In the genomic region with DNA sequence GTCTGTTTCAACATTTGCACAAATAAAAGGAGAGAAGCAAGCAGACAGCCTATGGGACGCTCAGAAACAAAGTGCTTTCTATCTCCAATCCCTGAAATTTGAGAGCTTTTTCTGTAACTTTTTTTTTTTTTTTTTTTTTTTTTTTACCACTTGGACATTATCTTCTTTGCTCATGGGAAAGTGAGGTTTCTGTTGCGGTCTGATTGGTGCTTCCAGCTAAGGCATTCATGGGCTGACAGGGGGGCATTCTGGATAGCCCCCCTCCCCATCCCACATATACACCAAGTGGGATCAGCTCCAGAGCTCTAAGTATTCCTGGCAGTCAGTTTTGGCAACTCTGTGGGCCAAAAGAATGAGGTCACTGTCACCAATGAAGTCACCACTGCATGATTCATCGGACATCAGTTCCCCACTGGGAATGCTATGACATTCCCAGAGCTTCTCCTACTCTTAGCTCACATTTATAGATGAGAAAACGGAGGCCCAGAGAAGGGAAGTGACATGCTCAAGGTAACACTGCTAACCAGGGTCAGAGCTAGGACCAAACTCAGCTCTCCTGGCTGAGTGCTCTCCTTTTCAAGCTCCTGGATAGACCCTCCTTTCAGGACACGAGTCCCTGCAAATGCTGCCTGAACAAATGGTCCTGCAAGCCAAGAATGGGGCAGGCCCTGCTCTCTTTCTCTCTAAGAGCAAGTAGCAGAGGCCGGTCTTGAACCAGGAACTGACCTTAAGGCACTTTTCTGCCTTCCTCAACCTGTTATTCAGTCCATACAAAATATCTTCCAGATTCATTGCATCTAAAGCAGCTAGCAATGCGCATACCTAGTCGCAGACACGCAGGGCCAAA, we compare ENCODE assay signal across 8 cellular contexts. TPM values are rescaled to one million over a fixed set of nuclear protein-coding genes. Genes with fewer than 3 reads are reported as not detected.
DNase-seq lines count a peak whose midpoint lies in the region; ATAC-seq and TF ChIP-seq lines count a peak whose summit lies in the region.

No MANE protein-coding gene starts in this region.

- H3K4me2 ChIP-seq in parathyroid adenoma (ENCODE audit: low read length): no peak overlapping the region

- H3K4me3 ChIP-seq in GM12865 (ENCODE audit: low read depth, low read length) (peak overlapping the region; percentile 74), parathyroid adenoma (ENCODE audit: low read depth, low read length) (no peak overlapping the region), aorta (ENCODE audit: low read length in 2 of 2) (no peak overlapping the region)

- no peaks in the 10 kb centered on the region for H3K9me3 ChIP-seq in parathyroid adenoma (ENCODE audit: control insufficient read depth, low read length)
- no peaks in the 10 kb centered on the region for H3K9me3 ChIP-seq in aorta (ENCODE audit: control insufficient read depth, low read length)

- H3K27me3 ChIP-seq in parathyroid adenoma (ENCODE audit: control insufficient read depth, insufficient read depth, low read length) (no peaks in the 10 kb centered on the region), aorta (ENCODE audit: control insufficient read depth in 1 of 2, insufficient read depth in 2 of 2, low read length in 1 of 2) (no peaks in the 10 kb centered on the region)

- peaks cover 8% of the 10 kb centered on the region for H3K79me2 ChIP-seq in parathyroid adenoma

- H2AFZ ChIP-seq in parathyroid adenoma: peak overlapping the region; percentile 90

- DNase-seq in GM12865 (ENCODE audit: low read depth): no peak
- DNase-seq in SW480 (ENCODE audit: low spot score): peak; percentile 60
- peak; percentile 65 for DNase-seq in fibroblast of peridontal ligament (ENCODE audit: extremely low read depth)
- DNase-seq in aorta: no peak
- DNase-seq in NCI-H187 (lab: John Stamatoyannopoulos, UW): no peak
- DNase-seq in NCI-H1694 (lab: John Stamatoyannopoulos, UW): no peak

- ATAC-seq in aorta (ENCODE audit: low FRiP score): no peak
- no peak for ATAC-seq in HG03378 (IDR thresholded peaks at IDR 0.05; ENCODE audit: unreplicated experiment)

- WGBS in aorta, 2 donors: 28 to 36% methylated on average over 9 of the region's 9 CpGs

- H3K27ac ChIP-seq in parathyroid adenoma: peak overlapping the region; percentile 7
- H3K27ac ChIP-seq in aorta (ENCODE audit: low read depth in 1 of 2, low read length in 2 of 2): peak overlapping the region in 1 of 2 donors; percentile 64

- TF ChIP-seq CTCF in GM12865 (IDR thresholded peaks at IDR 0.05; ENCODE audit: insufficient read depth, low read depth, low read length, missing control alignments): no peak
- TF ChIP-seq CTCF in parathyroid adenoma (IDR thresholded peaks at IDR 0.05): no peak

- intact Hi-C loops in aorta (cut with DNase I): no loop called here

- no peak overlapping the region for H3K9ac ChIP-seq in parathyroid adenoma

- peaks cover 11% of the 10 kb centered on the region for H3K4me1 ChIP-seq in parathyroid adenoma
- H3K4me1 ChIP-seq in aorta (ENCODE audit: control insufficient read depth in 1 of 2, insufficient read depth in 2 of 2, low read length in 2 of 2): peaks cover 0 to 7% of the 10 kb centered on the region in 2 donors

- H3K36me3 ChIP-seq in parathyroid adenoma (ENCODE audit: control insufficient read depth, insufficient read depth, low read length) (no peaks in the 10 kb centered on the region), aorta (ENCODE audit: control insufficient read depth in 1 of 2, insufficient read depth in 2 of 2, low read length in 1 of 2) (no peaks in the 10 kb centered on the region)

RNA-seq across cellular contexts. Expression of gene RHOQ, which starts 1.6 kb away (rescaled TPM):
- 100 to 1,000 TPM; 135 to 172 TPM for total RNA-seq in aorta
- polyA plus RNA-seq in aorta: 10 to 100 TPM; 59.2 to 98.3 TPM

RNA-seq across cellular contexts. Expression of gene ATP6V1E2, which starts 1.7 kb away (rescaled TPM):
- 1 to 10 TPM; 5.1 to 6.8 TPM for total RNA-seq in aorta
- polyA plus RNA-seq in aorta: 1 to 10 TPM; 2.9 to 8.0 TPM

Comparison
In these comparisons a context has a peak if more than half of its experiments do, and no peak if none do; other contexts are left out.
1. DNase-seq: peak in SW480 (single experiment) and fibroblast of peridontal ligament (single experiment); none in GM12865 (single experiment), aorta (0 of 2), NCI-H187 (0 of 2) and NCI-H1694 (single experiment).